Comparison of ENCODE assay signal across 13 cellular contexts in genomic region chr3:49346797-49347251, GRCh38. TPM values are rescaled to one million over a fixed set of nuclear protein-coding genes. Genes with fewer than 3 reads are reported as not detected.
DNase-seq lines count a peak whose midpoint lies in the region; ATAC-seq and TF ChIP-seq lines count a peak whose summit lies in the region.
"Had no signal": no experiment of that assay in that cellular context is flagged by ENCODE, and none has a peak within 500 bp of the region (broad histone marks: within the 10 kb centered on the region; RNA-seq: fewer than 3 reads in every experiment).

No MANE protein-coding gene starts in this region.

- CTCF ChIA-PET in mammary epithelial cell (lab: Charles Lee; ENCODE audit: low non-redundant PET), result no interaction called here
- CTCF ChIA-PET in activated CD8-positive, alpha-beta memory T cell treated with anti-CD3 and anti-CD28 coated beads, Interleukin-2, amount 10 ng/mL, durations not matched to agents 7 days and 5 days (lab: Charles Lee), result interaction anchor here (0.6 kb wide), 1 partner anchor 18 kb away, joined by 3 read pairs; no protein-coding TSS in a partner anchor

- dilution Hi-C loops in mammary epithelial cell (cut with HindIII; ENCODE audit: low sequenced_read_pairs), result loop anchor here (5.0 kb wide), 1 partner anchor 65 kb away; the partner anchor contains the start of genes RHOA and TCTA

- H3K27ac Mint-ChIP-seq in activated CD8-positive, alpha-beta memory T cell treated with anti-CD3 and anti-CD28 coated beads, Interleukin-2, amount 10 ng/mL, durations not matched to agents 7 days and 5 days, result no peak overlapping the region
- H3K27ac Mint-ChIP-seq: CD4-positive, alpha-beta T cell; effector memory CD8-positive, alpha-beta T cell; stimulated activated naive CD8-positive, alpha-beta T cell treated with anti-CD3 and anti-CD28 coated beads, Interleukin-15, amount 100 ng/mL, for 72 hours had no signal

- H3K36me3 ChIP-seq in mammary epithelial cell (ENCODE audit: insufficient read depth, low read length) (no peaks in the 10 kb centered on the region), mucosa of rectum (ENCODE audit: control insufficient read depth in 2 of 2, insufficient read depth in 2 of 2, low read length in 2 of 2) (no peaks in the 10 kb centered on the region)

- H3K9me3 Mint-ChIP-seq in activated CD8-positive, alpha-beta memory T cell treated with anti-CD3 and anti-CD28 coated beads, Interleukin-2, amount 10 ng/mL, durations not matched to agents 7 days and 5 days (ENCODE audit: low read depth), result no peaks in the 10 kb centered on the region
- H3K9me3 Mint-ChIP-seq: CD4-positive, alpha-beta T cell; effector memory CD8-positive, alpha-beta T cell had no signal

- 23% methylated on average over 6 of the region's 6 CpGs for WGBS in mammary epithelial cell (ENCODE audit: low coverage, missing lambda C conversion rate)

- H3K4me3 ChIP-seq in mammary epithelial cell (replicated peaks in 1 of 3; ENCODE audit: insufficient read depth in 1 of 3, low read depth in 2 of 3, low read length in 3 of 3) (no peak overlapping the region), mucosa of rectum (ENCODE audit: low read length in 2 of 2) (no peak overlapping the region)

- in situ Hi-C loops in mammary epithelial cell (cut with MboI; ENCODE audit: low sequenced_read_pairs in 2 of 2), result no loop called here

- intact Hi-C loops in mammary epithelial cell (cut with micrococcal nuclease) (no loop called here), sciatic nerve (cut with DNase I) (no loop called here)

- no peaks in the 10 kb centered on the region for H3K27me3 Mint-ChIP-seq in activated CD8-positive, alpha-beta memory T cell treated with anti-CD3 and anti-CD28 coated beads, Interleukin-2, amount 10 ng/mL, durations not matched to agents 7 days and 5 days
- H3K27me3 Mint-ChIP-seq: CD4-positive, alpha-beta T cell; effector memory CD8-positive, alpha-beta T cell; stimulated activated naive CD8-positive, alpha-beta T cell treated with anti-CD3 and anti-CD28 coated beads, Interleukin-15, amount 100 ng/mL, for 72 hours had no signal

- H4K20me1 ChIP-seq in mammary epithelial cell (ENCODE audit: insufficient read depth, low read length), result no peaks in the 10 kb centered on the region

- no peak overlapping the region for H3K4me3 Mint-ChIP-seq in activated CD8-positive, alpha-beta memory T cell treated with anti-CD3 and anti-CD28 coated beads, Interleukin-2, amount 10 ng/mL, durations not matched to agents 7 days and 5 days
- H3K4me3 Mint-ChIP-seq: CD4-positive, alpha-beta T cell; effector memory CD8-positive, alpha-beta T cell; stimulated activated naive CD8-positive, alpha-beta T cell treated with anti-CD3 and anti-CD28 coated beads, Interleukin-15, amount 100 ng/mL, for 72 hours had no signal

- H3K9me3 ChIP-seq in mammary epithelial cell (replicated peaks; ENCODE audit: insufficient read depth, low read length) (no peaks in the 10 kb centered on the region), mucosa of rectum (ENCODE audit: control insufficient read depth in 2 of 2, low read length in 2 of 2) (no peaks in the 10 kb centered on the region)

- H3K36me3 Mint-ChIP-seq in activated CD8-positive, alpha-beta memory T cell treated with anti-CD3 and anti-CD28 coated beads, Interleukin-2, amount 10 ng/mL, durations not matched to agents 7 days and 5 days, result no peaks in the 10 kb centered on the region

- H3K4me1 Mint-ChIP-seq in activated CD8-positive, alpha-beta memory T cell treated with anti-CD3 and anti-CD28 coated beads, Interleukin-2, amount 10 ng/mL, durations not matched to agents 7 days and 5 days, result peaks cover 15% of the 10 kb centered on the region

- DNase-seq in AG08395 (ENCODE audit: low spot score) (peak; percentile 39), LoVo (ENCODE audit: low spot score) (peak; percentile 34), mammary epithelial cell (peak; percentile 67), NCI-H1694 (lab: John Stamatoyannopoulos, UW) (no peak), sciatic nerve (ENCODE audit: low spot score) (no peak)
- no peak for DNase-seq in activated CD8-positive, alpha-beta memory T cell treated with anti-CD3 and anti-CD28 coated beads, Interleukin-2, amount 10 ng/mL, durations not matched to agents 7 days and 5 days
- DNase-seq: activated effector memory CD4-positive, alpha-beta T cell treated with Interleukin-2 at 50 U/mL for 16 hours; CD4-positive, alpha-beta T cell; effector memory CD8-positive, alpha-beta T cell; NCI-H345; stimulated activated naive CD8-positive, alpha-beta T cell treated with anti-CD3 and anti-CD28 coated beads, Interleukin-15, amount 100 ng/mL, for 72 hours had no signal

- H3K9ac ChIP-seq in mammary epithelial cell (ENCODE audit: insufficient read depth, low read length), result no peak overlapping the region
- no peak overlapping the region for H3K9ac ChIP-seq in mucosa of rectum (ENCODE audit: low read depth in 1 of 2, low read length in 2 of 2)

- no TSS peak for BruUV-seq in mammary epithelial cell (replicated peaks; lab: Mats Ljungman, UMichigan)

- H3K4me1 ChIP-seq in mammary epithelial cell (ENCODE audit: insufficient read depth, low read length) (peaks cover 37% of the 10 kb centered on the region), mucosa of rectum (ENCODE audit: control insufficient read depth in 2 of 2, insufficient read depth in 2 of 2, low read length in 2 of 2) (peaks cover 2 to 8% of the 10 kb centered on the region in 2 donors)

- ATAC-seq in GM19351 (IDR thresholded peaks at IDR 0.05; ENCODE audit: unreplicated experiment) (no peak), sciatic nerve (no peak)
- ATAC-seq in activated CD8-positive, alpha-beta memory T cell treated with anti-CD3 and anti-CD28 coated beads, Interleukin-2, amount 10 ng/mL, durations not matched to agents 7 days and 5 days, result no peak
- ATAC-seq: effector memory CD8-positive, alpha-beta T cell; stimulated activated naive CD8-positive, alpha-beta T cell treated with anti-CD3 and anti-CD28 coated beads, Interleukin-15, amount 100 ng/mL, for 72 hours had no signal

- peak overlapping the region; percentile 25 for H3K4me2 ChIP-seq in mammary epithelial cell (ENCODE audit: insufficient read depth, low read depth, low read length)

- H3K79me2 ChIP-seq in mammary epithelial cell (ENCODE audit: insufficient read depth, low read length), result no peaks in the 10 kb centered on the region

- H2AFZ ChIP-seq in mammary epithelial cell (ENCODE audit: low read depth, low read length), result peak overlapping the region; percentile 6

- H3K27ac ChIP-seq in mammary epithelial cell (ENCODE audit: insufficient read depth, low read depth, low read length) (peak overlapping the region; percentile 20), mucosa of rectum (ENCODE audit: low read depth in 2 of 2, low read length in 2 of 2) (peak overlapping the region; percentile 38 to 55)

- no peak for TF ChIP-seq CTCF in mammary epithelial cell (conservative IDR thresholded peaks at IDR 0.05 in 1 of 2, IDR thresholded peaks at IDR 0.05 in 1 of 2; ENCODE audit: extremely low read depth in 1 of 2, insufficient read depth in 1 of 2, low read depth in 1 of 2, low read length in 2 of 2)

- no peaks in the 10 kb centered on the region for H3K27me3 ChIP-seq in mammary epithelial cell (ENCODE audit: insufficient read depth, low read length)
- H3K27me3 ChIP-seq in mucosa of rectum (ENCODE audit: control insufficient read depth in 2 of 2, insufficient read depth in 2 of 2, low read length in 2 of 2), result no peaks in the 10 kb centered on the region

RNA-seq across cellular contexts. Expression of gene USP4, which starts 7.0 kb away (rescaled TPM):
- total RNA-seq in mammary epithelial cell, result 10 to 100 TPM; 19.0 to 54.6 TPM
- 34.1 TPM for polyA plus RNA-seq in mammary epithelial cell
- polyA minus RNA-seq in mammary epithelial cell, result 60.7 TPM
- total RNA-seq in activated CD8-positive, alpha-beta memory T cell treated with anti-CD3 and anti-CD28 coated beads, Interleukin-2, amount 10 ng/mL, durations not matched to agents 7 days and 5 days, result 10 to 100 TPM; 79.9 to 84.5 TPM
- 83.2 TPM for total RNA-seq in sciatic nerve

RNA-seq across cellular contexts. Expression of gene GPX1, which starts 11.3 kb away (rescaled TPM):
- total RNA-seq in mammary epithelial cell, result 100 to 1,000 TPM; 275 to 607 TPM
- polyA plus RNA-seq in mammary epithelial cell, result 776 TPM
- 167 TPM for polyA minus RNA-seq in mammary epithelial cell
- total RNA-seq in activated CD8-positive, alpha-beta memory T cell treated with anti-CD3 and anti-CD28 coated beads, Interleukin-2, amount 10 ng/mL, durations not matched to agents 7 days and 5 days, result 100 to 1,000 TPM in 1 of 2 experiments, 10 to 100 TPM in 1; 76.9 to 112 TPM
- 142 TPM for total RNA-seq in sciatic nerve

Comparison
In these comparisons a context has a peak if more than half of its experiments do, and no peak if none do; other contexts are left out.
1. DNase-seq: peak in AG08395 (single experiment), LoVo (single experiment) and mammary epithelial cell (single experiment); none in NCI-H1694 (single experiment), activated CD8-positive, alpha-beta memory T cell treated with anti-CD3 and anti-CD28 coated beads, Interleukin-2, amount 10 ng/mL, durations not matched to agents 7 days and 5 days (single experiment) and sciatic nerve (single experiment).